9 cellular contexts compared by ENCODE assay signal in genomic region chr3:56303508-56303907, GRCh38.
DNase-seq lines count a peak whose midpoint lies in the region; ATAC-seq, FAIRE-seq and TF ChIP-seq lines count a peak whose summit lies in the region.
"Had no signal": no experiment of that assay in that cellular context is flagged by ENCODE, and none has a peak within 500 bp of the region (broad histone marks: within the 10 kb centered on the region; RNA-seq: fewer than 3 reads in every experiment).

No MANE protein-coding gene starts in this region.

- H3K4me1 ChIP-seq in right atrium auricular region (no peaks in the 10 kb centered on the region), colonic mucosa (no peaks in the 10 kb centered on the region), ascending aorta (no peaks in the 10 kb centered on the region)

- intact Hi-C loops in Right ventricle myocardium inferior (cut with DNase I) (no loop called here), colonic mucosa (cut with DNase I) (no loop called here), ascending aorta (cut with DNase I) (no loop called here)

- no peak for FAIRE-seq in GM12892 (lab: Jason Lieb, UNC)

- H3K9ac ChIP-seq in colonic mucosa (ENCODE audit: low read depth in 2 of 2, low read length in 2 of 2) = no peak overlapping the region

- TF ChIP-seq CTCF in right atrium auricular region (IDR thresholded peaks at IDR 0.05) (peak in 1 of 2 donors; percentile 56), colonic mucosa (IDR thresholded peaks at IDR 0.05) (no peak), ascending aorta (IDR thresholded peaks at IDR 0.05) (peak in 1 of 3 experiments; percentile 17)

- H3K27ac ChIP-seq in right atrium auricular region (no peak overlapping the region), colonic mucosa (no peak overlapping the region), ascending aorta (no peak overlapping the region)
- H3K27ac ChIP-seq: thoracic aorta had no signal

- no peak for TF ChIP-seq POLR2A in GM12892 (IDR thresholded peaks at IDR 0.05; ENCODE audit: low read depth, low read length)

- H3K27me3 ChIP-seq in right atrium auricular region (no peaks in the 10 kb centered on the region), colonic mucosa (no peaks in the 10 kb centered on the region), ascending aorta (no peaks in the 10 kb centered on the region)

- H3K9me3 ChIP-seq in right atrium auricular region = no peaks in the 10 kb centered on the region
- H3K9me3 ChIP-seq in colonic mucosa = no peaks in the 10 kb centered on the region
- no peaks in the 10 kb centered on the region for H3K9me3 ChIP-seq in ascending aorta
- H3K9me3 ChIP-seq: thoracic aorta had no signal

- ATAC-seq in Right ventricle myocardium inferior (peak; percentile 48), HG02759 (IDR thresholded peaks at IDR 0.05; ENCODE audit: unreplicated experiment) (peak; percentile 89)

- H3K36me3 ChIP-seq in right atrium auricular region = no peaks in the 10 kb centered on the region
- H3K36me3 ChIP-seq in colonic mucosa = no peaks in the 10 kb centered on the region
- no peaks in the 10 kb centered on the region for H3K36me3 ChIP-seq in ascending aorta
- H3K36me3 ChIP-seq: thoracic aorta had no signal

- H3K4me3 ChIP-seq in right atrium auricular region (no peak overlapping the region), colonic mucosa (no peak overlapping the region), ascending aorta (no peak overlapping the region)
- H3K4me3 ChIP-seq: thoracic aorta had no signal

- DNase-seq in Right ventricle myocardium inferior (ENCODE audit: missing footprints) (no peak), right atrium auricular region (ENCODE audit: low spot score) (no peak), NOMO-1 (lab: John Stamatoyannopoulos, UW; ENCODE audit: unreplicated experiment in 2 of 2) (peak; percentile 79 to 87), colonic mucosa (peak; percentile 18), mucosa of gallbladder (ENCODE audit: low spot score) (peak; percentile 17), GM12892 (ENCODE audit: insufficient read length) (no peak), ascending aorta (ENCODE audit: low spot score in 2 of 2) (no peak)

Comparison
In these comparisons a context has a peak if more than half of its experiments do, and no peak if none do; other contexts are left out.
1. DNase-seq: peak in NOMO-1 (2 of 2), colonic mucosa (single experiment) and mucosa of gallbladder (single experiment); none in Right ventricle myocardium inferior (single experiment), right atrium auricular region (single experiment), GM12892 (single experiment) and ascending aorta (0 of 2).